In the genomic region with DNA sequence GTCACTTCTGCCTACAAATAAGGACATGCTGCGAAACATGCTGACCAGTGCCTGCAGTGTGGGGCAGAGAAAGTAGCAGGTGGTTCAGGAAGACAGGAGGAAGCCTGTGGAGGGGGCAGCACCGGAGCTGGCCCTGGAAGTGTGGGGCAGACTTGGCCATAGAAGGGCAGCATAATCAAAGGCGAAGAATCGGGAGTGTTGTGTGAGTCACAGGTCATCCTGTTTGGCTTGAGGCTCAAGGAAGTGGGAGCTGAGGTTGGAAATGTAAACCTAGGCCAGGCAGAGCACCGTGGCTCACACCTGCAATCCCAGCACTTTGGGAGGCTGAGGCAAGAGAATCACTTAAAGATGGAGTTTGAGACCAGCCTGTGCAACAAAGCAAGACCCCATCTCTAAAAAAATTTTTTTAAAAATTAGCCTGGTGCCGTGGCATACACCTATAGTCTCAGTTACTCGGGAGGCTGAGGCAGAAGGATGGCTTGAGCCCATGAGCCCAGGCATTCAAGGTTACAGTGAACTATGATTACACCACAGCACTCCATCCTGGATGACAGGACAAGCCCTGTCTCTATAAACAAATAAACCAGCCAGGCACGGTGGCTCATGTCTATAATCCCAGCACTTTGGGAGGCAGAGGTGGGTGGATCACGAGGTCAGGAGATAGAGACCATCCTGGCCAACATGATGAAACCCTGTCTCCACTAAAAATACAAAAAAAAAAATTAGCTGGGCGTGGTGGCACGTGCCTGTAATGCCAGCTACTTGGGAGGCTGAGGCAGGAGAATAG, we compare ENCODE assay signal across 1 cellular context.
TF ChIP-seq lines count a peak whose summit lies in the region.

No MANE protein-coding gene starts in this region.

TF ChIP-seq in HEK293T, 16 proteins besides CTCF, POLR2A, EP300 and RAD21 (continued from another document):
- no peak for TF ChIP-seq FOXK2 (IDR thresholded peaks at IDR 0.05)
- TF ChIP-seq ZNF384 (IDR thresholded peaks at IDR 0.05): no peak
- no peak for TF ChIP-seq FOXA1 (IDR thresholded peaks at IDR 0.05)
- TF ChIP-seq FOXM1 (IDR thresholded peaks at IDR 0.05; ENCODE audit: borderline replicate concordance): no peak
